9 cellular contexts compared by ENCODE assay signal in genomic region chr19:8017808-8018207, GRCh38. TPM values are rescaled to one million over a fixed set of nuclear protein-coding genes. Genes with fewer than 3 reads are reported as not detected.
DNase-seq lines count a peak whose midpoint lies in the region; ATAC-seq and TF ChIP-seq lines count a peak whose summit lies in the region.
"Had no signal": no experiment of that assay in that cellular context is flagged by ENCODE, and none has a peak within 500 bp of the region (broad histone marks: within the 10 kb centered on the region; RNA-seq: fewer than 3 reads in every experiment).

No MANE protein-coding gene starts in this region.

- DNase-seq in Right ventricle myocardium inferior (ENCODE audit: missing footprints) (peak; percentile 74), right atrium auricular region (ENCODE audit: low spot score) (no peak), middle frontal gyrus (ENCODE audit: extremely low spot score, low spot score) (no peak), C1 segment of cervical spinal cord (lab: John Stamatoyannopoulos, UW) (no peak), GOT3 (lab: John Stamatoyannopoulos, UW) (no peak)
- peak; percentile 31 for DNase-seq in central memory CD4-positive, alpha-beta T cell
- peak; percentile 51 for DNase-seq in stimulated activated naive CD8-positive, alpha-beta T cell treated with anti-CD3 and anti-CD28 coated beads, Interleukin-15, Interleukin-2, amounts not matched to agents 100 U/mL and 50 U/mL, for 24 hours

- H3K27ac ChIP-seq in right atrium auricular region = no peak overlapping the region
- no peak overlapping the region for H3K27ac ChIP-seq in OCI-LY1 (ENCODE audit: low read depth, low read length, poor library complexity, severe bottlenecking)
- H3K27ac ChIP-seq: SJCRH30 had no signal

- H3K4me3 ChIP-seq in right atrium auricular region (no peak overlapping the region), OCI-LY1 (ENCODE audit: low read depth, low read length, poor library complexity, severe bottlenecking) (no peak overlapping the region)
- H3K4me3 ChIP-seq: SJCRH30 had no signal

- H3K27me3 ChIP-seq in right atrium auricular region (no peaks in the 10 kb centered on the region), OCI-LY1 (ENCODE audit: insufficient read depth, low read length) (no peaks in the 10 kb centered on the region)
- H3K27me3 ChIP-seq: SJCRH30 had no signal

- H3K9me3 ChIP-seq in right atrium auricular region (no peaks in the 10 kb centered on the region), OCI-LY1 (ENCODE audit: low read length) (no peaks in the 10 kb centered on the region)
- H3K9me3 ChIP-seq: SJCRH30 had no signal

- H3K4me1 ChIP-seq in right atrium auricular region = no peaks in the 10 kb centered on the region
- peaks cover 14% of the 10 kb centered on the region for H3K4me1 ChIP-seq in OCI-LY1 (ENCODE audit: insufficient read depth, low read length, severe bottlenecking)
- H3K4me1 ChIP-seq: SJCRH30 had no signal

- peak overlapping the region; percentile 96; the same call in 1 of the 2 replicates for H2AFZ ChIP-seq in OCI-LY1 (ENCODE audit: low read length)

- intact Hi-C loops in Right ventricle myocardium inferior (cut with DNase I) = no loop called here

- H3K4me2 ChIP-seq in OCI-LY1 (ENCODE audit: low read length) = peak overlapping the region; percentile 23; the same call in 1 of the 2 replicates

- no peaks in the 10 kb centered on the region for H3F3A ChIP-seq in OCI-LY1 (ENCODE audit: insufficient read depth, low read length)

- H3K9ac ChIP-seq in OCI-LY1 (ENCODE audit: low read length) = peak overlapping the region; percentile 24; the same call in 1 of the 2 replicates

- ATAC-seq in Right ventricle myocardium inferior = no peak
- ATAC-seq in stimulated activated naive CD8-positive, alpha-beta T cell treated with anti-CD3 and anti-CD28 coated beads, Interleukin-15, Interleukin-2, amounts not matched to agents 100 U/mL and 50 U/mL, for 24 hours = peak; percentile 86

- H3K9me2 ChIP-seq in OCI-LY1 (ENCODE audit: low read depth, low read length) = no peaks in the 10 kb centered on the region

- no peaks in the 10 kb centered on the region for H3K79me2 ChIP-seq in OCI-LY1 (ENCODE audit: insufficient read depth, low read length)

- H4K20me1 ChIP-seq in OCI-LY1 (ENCODE audit: insufficient read depth, low read length) = no peaks in the 10 kb centered on the region

- no peaks in the 10 kb centered on the region for H3K36me3 ChIP-seq in right atrium auricular region
- H3K36me3 ChIP-seq in OCI-LY1 (ENCODE audit: insufficient read depth, low read length) = no peaks in the 10 kb centered on the region
- H3K36me3 ChIP-seq: SJCRH30 had no signal

- no peak for TF ChIP-seq CTCF in right atrium auricular region (IDR thresholded peaks at IDR 0.05)
- TF ChIP-seq CTCF in OCI-LY1 (IDR thresholded peaks at IDR 0.05; ENCODE audit: low read length) = peak; percentile 76

RNA-seq across cellular contexts. Expression of gene ELAVL1, which starts 12.4 kb away (rescaled TPM):
- total RNA-seq in Right ventricle myocardium inferior (55.1 TPM), right atrium auricular region (10 to 100 TPM; 31.0 to 37.4 TPM)

RNA-seq across cellular contexts. Expression of gene CCL25, which starts 34.8 kb away (rescaled TPM):
- total RNA-seq in Right ventricle myocardium inferior = not detected
- not detected for total RNA-seq in right atrium auricular region
- total RNA-seq: SJCRH30 had no signal

Comparison
In these comparisons a context has a peak if more than half of its experiments do, and no peak if none do; other contexts are left out.
1. DNase-seq: peak in Right ventricle myocardium inferior (single experiment), central memory CD4-positive, alpha-beta T cell (single experiment) and stimulated activated naive CD8-positive, alpha-beta T cell treated with anti-CD3 and anti-CD28 coated beads, Interleukin-15, Interleukin-2, amounts not matched to agents 100 U/mL and 50 U/mL, for 24 hours (single experiment); none in right atrium auricular region (single experiment), middle frontal gyrus (single experiment), C1 segment of cervical spinal cord (0 of 14) and GOT3 (single experiment).